In genomic region chr1:112394743-112395062, GRCh38 we compare ENCODE assay signal across 10 cellular contexts. TPM values are rescaled to one million over a fixed set of nuclear protein-coding genes. Genes with fewer than 3 reads are reported as not detected.
DNase-seq lines count a peak whose midpoint lies in the region; ATAC-seq, FAIRE-seq and TF ChIP-seq lines count a peak whose summit lies in the region.
"Had no signal": no experiment of that assay in that cellular context is flagged by ENCODE, and none has a peak within 500 bp of the region (broad histone marks: within the 10 kb centered on the region; RNA-seq: fewer than 3 reads in every experiment).

No MANE protein-coding gene starts in this region.

- WGBS in mesenchymal stem cell, result 55% methylated on average over 1 of the region's 1 CpG
- WGBS in thymus, result 99% methylated on average over 1 of the region's 1 CpG

- H3K9me3 Mint-ChIP-seq in activated CD4-positive, alpha-beta T cell treated with anti-CD3 and anti-CD28 coated beads, Interleukin-2, amount 10 ng/mL, durations not matched to agents 24 days and 14 days, result no peaks in the 10 kb centered on the region
- H3K9me3 Mint-ChIP-seq in activated CD4-positive, alpha-beta T cell treated with anti-CD3 and anti-CD28 coated beads, Interleukin-2, amount 10 ng/mL, durations not matched to agents 7 days and 5 days, result no peaks in the 10 kb centered on the region
- no peaks in the 10 kb centered on the region for H3K9me3 Mint-ChIP-seq in brain

- H3K9ac ChIP-seq in mesenchymal stem cell (ENCODE audit: low read length), result peak overlapping the region; percentile 97

- peak overlapping the region; percentile 29 for H3K4me3 Mint-ChIP-seq in activated CD4-positive, alpha-beta T cell treated with anti-CD3 and anti-CD28 coated beads, Interleukin-2, amount 10 ng/mL, durations not matched to agents 24 days and 14 days
- no peak overlapping the region for H3K4me3 Mint-ChIP-seq in activated CD4-positive, alpha-beta T cell treated with anti-CD3 and anti-CD28 coated beads, Interleukin-2, amount 10 ng/mL, durations not matched to agents 7 days and 5 days
- H3K4me3 Mint-ChIP-seq in brain, result peak overlapping the region; percentile 32 to 76 (median 59)

- CTCF ChIA-PET in activated CD4-positive, alpha-beta T cell treated with anti-CD3 and anti-CD28 coated beads, Interleukin-2, amount 10 ng/mL, durations not matched to agents 7 days and 5 days (lab: Charles Lee), result interaction anchor here (1.0 to 1.1 kb wide), 2 partner anchors 220 to 313 kb away, joined by 3 to 4 read pairs; no protein-coding TSS in a partner anchor

- H3K27ac Mint-ChIP-seq in activated CD4-positive, alpha-beta T cell treated with anti-CD3 and anti-CD28 coated beads, Interleukin-2, amount 10 ng/mL, durations not matched to agents 24 days and 14 days, result no peak overlapping the region
- no peak overlapping the region for H3K27ac Mint-ChIP-seq in activated CD4-positive, alpha-beta T cell treated with anti-CD3 and anti-CD28 coated beads, Interleukin-2, amount 10 ng/mL, durations not matched to agents 7 days and 5 days
- peak overlapping the region; percentile 5 to 99 (median 81) for H3K27ac Mint-ChIP-seq in brain

- H2AK5ac ChIP-seq in mesenchymal stem cell (ENCODE audit: low read length, severe bottlenecking), result peak overlapping the region; percentile 50

- peak overlapping the region; percentile 96 for H3K27ac ChIP-seq in mesenchymal stem cell (ENCODE audit: low read length, poor library complexity, severe bottlenecking)
- peak overlapping the region; percentile 66 for H3K27ac ChIP-seq in thymus (ENCODE audit: low read depth)

- TF ChIP-seq POLR2A in H54 (IDR thresholded peaks at IDR 0.05; ENCODE audit: low read depth, low read length), result no peak

- no peak for ATAC-seq in HG03432 (IDR thresholded peaks at IDR 0.05; ENCODE audit: unreplicated experiment)

- H2BK120ac ChIP-seq in mesenchymal stem cell (ENCODE audit: low read depth, low read length), result peak overlapping the region; percentile 45

- H4K8ac ChIP-seq in mesenchymal stem cell (ENCODE audit: low read length), result peak overlapping the region; percentile 76

- H2BK5ac ChIP-seq in mesenchymal stem cell (ENCODE audit: low read depth, low read length, poor library complexity, severe bottlenecking), result peak overlapping the region; percentile 54

- H3K4ac ChIP-seq in mesenchymal stem cell (ENCODE audit: low read depth in 1 of 2, low read length in 2 of 2), result peak overlapping the region; percentile 24 to 65

- H3K27me3 ChIP-seq in mesenchymal stem cell (ENCODE audit: control insufficient read depth in 1 of 2, insufficient read depth in 1 of 2, low read length in 2 of 2) (no peaks in the 10 kb centered on the region), thymus (ENCODE audit: control insufficient read depth, insufficient read depth) (peaks cover 2% of the 10 kb centered on the region)

- peak overlapping the region in 1 of 2 experiments; percentile 59 for H3K4me3 ChIP-seq in mesenchymal stem cell (ENCODE audit: insufficient read depth in 1 of 2, low read depth in 1 of 2, low read length in 2 of 2)
- no peak overlapping the region for H3K4me3 ChIP-seq in thymus (ENCODE audit: low read length)

- H3K9me3 ChIP-seq in mesenchymal stem cell (ENCODE audit: control insufficient read depth, low read length) (no peaks in the 10 kb centered on the region), thymus (ENCODE audit: control insufficient read depth) (no peaks in the 10 kb centered on the region)

- H3K27me3 Mint-ChIP-seq in activated CD4-positive, alpha-beta T cell treated with anti-CD3 and anti-CD28 coated beads, Interleukin-2, amount 10 ng/mL, durations not matched to agents 24 days and 14 days, result peaks cover 11% of the 10 kb centered on the region
- peaks cover 16% of the 10 kb centered on the region for H3K27me3 Mint-ChIP-seq in activated CD4-positive, alpha-beta T cell treated with anti-CD3 and anti-CD28 coated beads, Interleukin-2, amount 10 ng/mL, durations not matched to agents 7 days and 5 days
- peaks cover 18% of the 10 kb centered on the region for H3K27me3 Mint-ChIP-seq in brain

- no peaks in the 10 kb centered on the region for H3K36me3 ChIP-seq in mesenchymal stem cell (ENCODE audit: control insufficient read depth in 1 of 2, insufficient read depth in 2 of 2, low read depth in 1 of 2, low read length in 2 of 2)
- H3K36me3 ChIP-seq in thymus (ENCODE audit: control insufficient read depth, insufficient read depth), result no peaks in the 10 kb centered on the region

- no peak overlapping the region for H2BK12ac ChIP-seq in mesenchymal stem cell (ENCODE audit: low read length in 2 of 2)

- no peaks in the 10 kb centered on the region for H3K36me3 Mint-ChIP-seq in activated CD4-positive, alpha-beta T cell treated with anti-CD3 and anti-CD28 coated beads, Interleukin-2, amount 10 ng/mL, durations not matched to agents 24 days and 14 days (ENCODE audit: low read depth)
- H3K36me3 Mint-ChIP-seq in activated CD4-positive, alpha-beta T cell treated with anti-CD3 and anti-CD28 coated beads, Interleukin-2, amount 10 ng/mL, durations not matched to agents 7 days and 5 days (ENCODE audit: low read depth), result no peaks in the 10 kb centered on the region
- H3K36me3 Mint-ChIP-seq in brain, result peaks cover 11% of the 10 kb centered on the region

- no peak overlapping the region for H3K23ac ChIP-seq in mesenchymal stem cell (ENCODE audit: low read length in 2 of 2)

- POLR2A ChIA-PET in activated CD4-positive, alpha-beta T cell treated with anti-CD3 and anti-CD28 coated beads, Interleukin-2, amount 10 ng/mL, durations not matched to agents 7 days and 5 days (lab: Charles Lee), result no interaction called here

- no peak overlapping the region for H2AFZ ChIP-seq in mesenchymal stem cell (ENCODE audit: low read depth, low read length)

- no peak for FAIRE-seq in H54 (lab: Jason Lieb, UNC)
- FAIRE-seq: bronchial epithelial cell had no signal

- H3K4me1 Mint-ChIP-seq in activated CD4-positive, alpha-beta T cell treated with anti-CD3 and anti-CD28 coated beads, Interleukin-2, amount 10 ng/mL, durations not matched to agents 24 days and 14 days, result peaks cover 40% of the 10 kb centered on the region
- H3K4me1 Mint-ChIP-seq in activated CD4-positive, alpha-beta T cell treated with anti-CD3 and anti-CD28 coated beads, Interleukin-2, amount 10 ng/mL, durations not matched to agents 7 days and 5 days, result peaks cover 39% of the 10 kb centered on the region
- H3K4me1 Mint-ChIP-seq in brain, result peaks cover 72% of the 10 kb centered on the region

- H3K4me2 ChIP-seq in mesenchymal stem cell (ENCODE audit: low read length, poor library complexity, severe bottlenecking), result peak overlapping the region; percentile 5

- no peak overlapping the region for H2BK15ac ChIP-seq in mesenchymal stem cell (ENCODE audit: low read depth, poor library complexity, severe bottlenecking)

- no peak for TF ChIP-seq CTCF in brain (conservative IDR thresholded peaks at IDR 0.05)

- H3K79me1 ChIP-seq in mesenchymal stem cell (replicated peaks; ENCODE audit: low read length, poor library complexity, severe bottlenecking), result peaks cover 4% of the 10 kb centered on the region

- peak overlapping the region; percentile 81 for H4K91ac ChIP-seq in mesenchymal stem cell (ENCODE audit: low read length)

- intact Hi-C loops in activated CD4-positive, alpha-beta T cell treated with anti-CD3 and anti-CD28 coated beads, Interleukin-2, amount 10 ng/mL, durations not matched to agents 24 days and 14 days (cut with micrococcal nuclease), result loop anchor here (5.0 to 10.0 kb wide), 3 partner anchors 113 to 680 kb away; partner anchors contain the start of genes LRIG2 and WNT2B

- H3K4me1 ChIP-seq in mesenchymal stem cell (ENCODE audit: control insufficient read depth, insufficient read depth, low read depth, low read length) (peaks cover 10% of the 10 kb centered on the region), thymus (ENCODE audit: control insufficient read depth, insufficient read depth, low read length) (peaks cover 8% of the 10 kb centered on the region)

- no peak overlapping the region for H3K14ac ChIP-seq in mesenchymal stem cell (ENCODE audit: low read length in 2 of 2)

- no peak for DNase-seq in activated CD4-positive, alpha-beta T cell treated with anti-CD3 and anti-CD28 coated beads, Interleukin-2, amount 10 ng/mL, durations not matched to agents 24 days and 14 days
- DNase-seq in activated CD4-positive, alpha-beta T cell treated with anti-CD3 and anti-CD28 coated beads, Interleukin-2, amount 10 ng/mL, durations not matched to agents 7 days and 5 days, result no peak
- DNase-seq in mesenchymal stem cell (no peak), NCI-H2196 (lab: John Stamatoyannopoulos, UW; ENCODE audit: unreplicated experiment) (no peak), H54 (ENCODE audit: insufficient read length, low spot score) (no peak)
- DNase-seq: NCI-H187 treated with DMSO at 0.1 percent for 48 hours had no signal

- H3K18ac ChIP-seq in mesenchymal stem cell (ENCODE audit: low read depth in 1 of 2, low read length in 2 of 2), result peak overlapping the region; percentile 75 to 82

RNA-seq across cellular contexts. Expression of gene CTTNBP2NL, which starts 1.3 kb away (rescaled TPM):
- 3.9 and 4.1 TPM in 2 replicates for total RNA-seq in activated CD4-positive, alpha-beta T cell treated with anti-CD3 and anti-CD28 coated beads, Interleukin-2, amount 10 ng/mL, durations not matched to agents 24 days and 14 days
- 1 to 10 TPM in 1 of 2 experiments, under 1 TPM in 1; 0.84 to 1.2 TPM for total RNA-seq in activated CD4-positive, alpha-beta T cell treated with anti-CD3 and anti-CD28 coated beads, Interleukin-2, amount 10 ng/mL, durations not matched to agents 7 days and 5 days
- polyA plus RNA-seq in brain (ENCODE audit: insufficient read depth, low read depth, low replicate concordance) (17.0 TPM), thymus (4.8 TPM)
- polyA plus RNA-seq in mesenchymal stem cell (2013, experiment 1 of 2), result 16.2 TPM
- 17.4 TPM for polyA plus RNA-seq in mesenchymal stem cell (2013, experiment 2 of 2)

Comparison
In these comparisons a context has a peak if more than half of its experiments do, and no peak if none do; other contexts are left out.
1. H3K27ac Mint-ChIP-seq: peak in brain (5 of 5); none in activated CD4-positive, alpha-beta T cell treated with anti-CD3 and anti-CD28 coated beads, Interleukin-2, amount 10 ng/mL, durations not matched to agents 24 days and 14 days (single experiment) and activated CD4-positive, alpha-beta T cell treated with anti-CD3 and anti-CD28 coated beads, Interleukin-2, amount 10 ng/mL, durations not matched to agents 7 days and 5 days (single experiment).